In genomic region chr5:72817639-72818266, GRCh38 we compare ENCODE assay signal across 8 cellular contexts. TPM values are rescaled to one million over a fixed set of nuclear protein-coding genes. Genes with fewer than 3 reads are reported as not detected.
A peak's percentile ranks its signal among the peaks of the same experiment; 100 is the strongest.
DNase-seq lines count a peak whose midpoint lies in the region; ATAC-seq lines count a peak whose summit lies in the region.

No MANE protein-coding gene starts in this region.

- peaks cover 0 to 36% (median 20%) of the 10 kb centered on the region in 5 donors for H3K4me1 ChIP-seq in subcutaneous abdominal adipose tissue (ENCODE audit: control insufficient read depth in 5 of 5, insufficient read depth in 5 of 5, low read length in 5 of 5)

- H3K9me3 Mint-ChIP-seq in activated CD4-positive, alpha-beta T cell treated with anti-CD3 and anti-CD28 coated beads, Interleukin-2, amount 10 ng/mL, durations not matched to agents 7 days and 5 days: no peaks in the 10 kb centered on the region
- H3K9me3 Mint-ChIP-seq in activated T-helper 17 cell treated with anti-CD3 and anti-CD28 coated beads, Interleukin-2, amount 50 U/mL, for 72 hours: no peaks in the 10 kb centered on the region

- CTCF ChIA-PET in activated CD4-positive, alpha-beta T cell treated with anti-CD3 and anti-CD28 coated beads, Interleukin-2, amount 10 ng/mL, durations not matched to agents 7 days and 5 days (lab: Charles Lee): interaction anchor here (1.1 to 1.8 kb wide), 5 partner anchors 9 to 138 kb away, joined by 3 to 5 read pairs (median 3); partner anchors contain the start of gene FCHO2

- H3K36me3 Mint-ChIP-seq in activated CD4-positive, alpha-beta T cell treated with anti-CD3 and anti-CD28 coated beads, Interleukin-2, amount 10 ng/mL, durations not matched to agents 7 days and 5 days (ENCODE audit: low read depth): no peaks in the 10 kb centered on the region
- H3K36me3 Mint-ChIP-seq in activated T-helper 17 cell treated with anti-CD3 and anti-CD28 coated beads, Interleukin-2, amount 50 U/mL, for 72 hours (ENCODE audit: low read depth): no peaks in the 10 kb centered on the region

- H3K36me3 ChIP-seq in subcutaneous abdominal adipose tissue (ENCODE audit: control insufficient read depth in 5 of 5, insufficient read depth in 5 of 5, low read length in 5 of 5): no peaks in the 10 kb centered on the region

- no peak for ATAC-seq in activated T-helper 17 cell treated with anti-CD3 and anti-CD28 coated beads, Interleukin-2, amount 50 U/mL, for 72 hours (replicated peaks)
- no peak for ATAC-seq in GM19467 (IDR thresholded peaks at IDR 0.05; ENCODE audit: unreplicated experiment)

- H3K9ac ChIP-seq in subcutaneous abdominal adipose tissue (ENCODE audit: low read length in 5 of 5): peak overlapping the region; percentile 87 to 97 (median 96)

- H3K27ac ChIP-seq in subcutaneous abdominal adipose tissue (ENCODE audit: low read depth, low read length): peak overlapping the region; percentile 95

- H3K9me3 ChIP-seq in subcutaneous abdominal adipose tissue (ENCODE audit: control insufficient read depth in 5 of 5, low read length in 5 of 5): no peaks in the 10 kb centered on the region

- DNase-seq in activated CD4-positive, alpha-beta T cell treated with anti-CD3 and anti-CD28 coated beads, Interleukin-2, amount 10 ng/mL, durations not matched to agents 7 days and 5 days: no peak
- DNase-seq in activated CD4-positive, alpha-beta T cell treated with anti-CD3 and anti-CD28 coated beads for 48 hours: no peak
- DNase-seq in inferior parietal cortex (ENCODE audit: extremely low spot score) (peak; percentile 53), AG08396 (ENCODE audit: low spot score) (no peak)
- DNase-seq in effector CD4-positive, alpha-beta T cell: no peak

- H3K4me1 Mint-ChIP-seq in activated CD4-positive, alpha-beta T cell treated with anti-CD3 and anti-CD28 coated beads, Interleukin-2, amount 10 ng/mL, durations not matched to agents 7 days and 5 days: peaks cover 26% of the 10 kb centered on the region
- H3K4me1 Mint-ChIP-seq in activated T-helper 17 cell treated with anti-CD3 and anti-CD28 coated beads, Interleukin-2, amount 50 U/mL, for 72 hours: peaks cover 5% of the 10 kb centered on the region

- H3K27me3 Mint-ChIP-seq in activated CD4-positive, alpha-beta T cell treated with anti-CD3 and anti-CD28 coated beads, Interleukin-2, amount 10 ng/mL, durations not matched to agents 7 days and 5 days: peaks cover 7% of the 10 kb centered on the region
- H3K27me3 Mint-ChIP-seq in activated T-helper 17 cell treated with anti-CD3 and anti-CD28 coated beads, Interleukin-2, amount 50 U/mL, for 72 hours: peaks cover 3% of the 10 kb centered on the region

- peak overlapping the region; percentile 91 for H3K27ac Mint-ChIP-seq in activated CD4-positive, alpha-beta T cell treated with anti-CD3 and anti-CD28 coated beads, Interleukin-2, amount 10 ng/mL, durations not matched to agents 7 days and 5 days
- H3K27ac Mint-ChIP-seq in activated T-helper 17 cell treated with anti-CD3 and anti-CD28 coated beads, Interleukin-2, amount 50 U/mL, for 72 hours: peak overlapping the region; percentile 96

- no peaks in the 10 kb centered on the region for H3K27me3 ChIP-seq in subcutaneous abdominal adipose tissue (ENCODE audit: control insufficient read depth in 5 of 5, insufficient read depth in 4 of 5, low read length in 5 of 5)

- H3K4me3 Mint-ChIP-seq in activated CD4-positive, alpha-beta T cell treated with anti-CD3 and anti-CD28 coated beads, Interleukin-2, amount 10 ng/mL, durations not matched to agents 7 days and 5 days: peak overlapping the region; percentile 87
- peak overlapping the region; percentile 95 for H3K4me3 Mint-ChIP-seq in activated T-helper 17 cell treated with anti-CD3 and anti-CD28 coated beads, Interleukin-2, amount 50 U/mL, for 72 hours

- POLR2A ChIA-PET in activated CD4-positive, alpha-beta T cell treated with anti-CD3 and anti-CD28 coated beads, Interleukin-2, amount 10 ng/mL, durations not matched to agents 7 days and 5 days (lab: Charles Lee): no interaction called here

- peak overlapping the region; percentile 84 to 95 (median 92) for H3K4me3 ChIP-seq in subcutaneous abdominal adipose tissue (ENCODE audit: low read depth in 1 of 5, low read length in 5 of 5)

RNA-seq across cellular contexts. Expression of gene TNPO1, which starts 1.3 kb away (rescaled TPM):
- 10 to 100 TPM; 74.0 to 95.3 TPM for total RNA-seq in activated CD4-positive, alpha-beta T cell treated with anti-CD3 and anti-CD28 coated beads, Interleukin-2, amount 10 ng/mL, durations not matched to agents 7 days and 5 days
- total RNA-seq in activated T-helper 17 cell treated with anti-CD3 and anti-CD28 coated beads, Interleukin-2, amount 50 U/mL, for 72 hours: 100 to 1,000 TPM in 1 of 2 donors, 10 to 100 TPM in 1; 61.7 to 117 TPM
